Comparison of ENCODE assay signal across 1 cellular context in the genomic region with DNA sequence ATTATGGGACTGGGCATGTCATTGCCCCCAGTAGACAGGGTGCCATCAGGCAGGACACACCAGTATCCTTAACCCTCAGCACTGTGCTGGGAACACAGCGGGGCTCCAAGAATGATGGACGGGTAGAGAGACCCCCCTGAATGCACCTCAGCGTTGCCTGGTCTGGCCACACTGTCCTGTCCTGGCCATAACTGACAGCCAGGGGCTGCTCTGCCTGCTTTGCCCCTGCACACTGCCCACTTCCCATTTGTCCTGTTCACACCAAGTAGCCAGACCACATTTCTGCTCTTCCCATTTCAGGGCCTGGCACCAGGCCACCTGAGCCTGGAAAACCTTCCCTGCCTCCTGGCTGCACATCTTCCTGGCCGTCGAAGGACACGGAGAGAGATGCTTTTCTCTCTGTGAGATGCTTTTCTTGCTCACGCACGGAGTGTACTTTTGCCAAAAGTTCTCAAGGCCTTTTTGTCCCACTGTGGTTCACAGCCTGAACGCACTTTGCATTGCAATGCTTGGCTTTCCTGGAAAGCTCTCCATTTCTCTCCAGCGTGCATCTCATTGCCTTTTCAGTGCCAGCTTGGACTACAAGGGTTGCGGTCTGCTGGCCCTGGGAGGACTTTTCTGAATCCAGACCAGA.
TF ChIP-seq lines count a peak whose summit lies in the region.

No MANE protein-coding gene starts in this region.

TF ChIP-seq in GM23338, 12 proteins besides CTCF, POLR2A, EP300 and RAD21 (continued from another document):
- TF ChIP-seq ZNF462 (CRISPR knock-in tag; IDR thresholded peaks at IDR 0.05) (no peak), POLR2AphosphoS5 (IDR thresholded peaks at IDR 0.05; ENCODE audit: low read depth) (no peak), EZH2 (IDR thresholded peaks at IDR 0.05; ENCODE audit: low read depth, unreplicated experiment) (no peak), CREB1 (CRISPR knock-in tag; IDR thresholded peaks at IDR 0.05; ENCODE audit: low read depth) (no peak), REST (IDR thresholded peaks at IDR 0.05; ENCODE audit: unreplicated experiment) (no peak), ETS1 (IDR thresholded peaks at IDR 0.05) (no peak)
